In the genomic region with DNA sequence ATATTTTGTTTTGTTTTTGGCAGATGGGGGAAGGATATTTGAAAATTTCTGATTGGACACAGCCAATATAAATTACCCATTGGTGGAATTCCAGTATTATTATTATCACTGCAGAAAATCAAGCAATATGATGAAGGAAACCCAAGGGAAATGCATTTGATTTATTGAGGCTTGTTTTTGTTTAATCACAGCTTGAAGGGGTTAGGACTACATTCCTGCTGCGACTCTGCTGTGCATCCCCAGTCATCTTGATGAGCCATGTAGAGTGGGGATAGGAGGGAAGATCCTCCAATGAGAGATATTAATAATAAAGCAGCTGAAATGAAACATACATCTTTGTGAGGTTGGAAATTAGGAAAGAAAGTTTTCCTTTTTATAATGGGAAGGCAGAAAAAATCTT, we compare ENCODE assay signal across 33 cellular contexts.
"Had no signal": no experiment of that assay in that cellular context is flagged by ENCODE, and none has a peak within 500 bp of the region (broad histone marks: within the 10 kb centered on the region; RNA-seq: fewer than 3 reads in every experiment).

No MANE protein-coding gene starts in this region.

- H3K36me3 ChIP-seq: brain microvascular endothelial cell, esophagus muscularis mucosa, gastroesophageal sphincter, heart right ventricle, WERI-Rb-1 had no signal

- H3K9me3 ChIP-seq: esophagus muscularis mucosa, gastroesophageal sphincter, heart right ventricle had no signal

- H3K4me3 ChIP-seq: coronary artery, dorsolateral prefrontal cortex, esophagus muscularis mucosa, gastroesophageal sphincter, heart right ventricle had no signal

- H3K27me3 ChIP-seq: brain microvascular endothelial cell, dorsolateral prefrontal cortex, esophagus muscularis mucosa, gastroesophageal sphincter, heart right ventricle had no signal

- DNase-seq: activated B cell treated with CpG ODN at 0.5 μM for 24 hours; activated CD4-positive, alpha-beta T cell treated with anti-CD3 and anti-CD28 coated beads for 48 hours; activated CD4-positive, alpha-beta T cell treated with anti-CD3 and anti-CD28 coated beads, Interleukin-2, amount 50 U/mL, for 1 hour; activated CD4-positive, alpha-beta T cell treated with anti-CD3 and anti-CD28 coated beads, Interleukin-2, amount 50 U/mL, for 48 hours; activated CD8-positive, alpha-beta memory T cell treated with anti-CD3 and anti-CD28 coated beads for 24 hours; activated CD8-positive, alpha-beta T cell treated with anti-CD3 and anti-CD28 coated beads for 36 hours; activated effector memory CD4-positive, alpha-beta T cell treated with Interleukin-2 at 50 U/mL for 16 hours; activated gamma-delta T cell treated with Interleukin-2 at 50 U/mL for 16 hours; activated naive CD4-positive, alpha-beta T cell treated with anti-CD3 and anti-CD28 coated beads, Interleukin-2, amount 50 U/mL, for 16 hours; activated naive CD4-positive, alpha-beta T cell treated with Interleukin-2 at 50 U/mL for 16 hours; activated T-cell treated with anti-CD3 and anti-CD28 coated beads, Interleukin-2, amount 50 U/mL, for 4 hours; amniotic stem cell; anterior cingulate cortex; brain microvascular endothelial cell; dorsolateral prefrontal cortex; effector memory CD8-positive, alpha-beta T cell; erythroblast; foreskin melanocyte; heart right ventricle; T-helper 17 cell; T1000; WERI-Rb-1 had no signal

- H3K4me1 Mint-ChIP-seq: activated B cell treated with CpG ODN at 0.5 μM for 24 hours; activated T-helper 17 cell treated with anti-CD3 and anti-CD28 coated beads, Interleukin-2, amount 50 U/mL, for 72 hours; central memory CD8-positive, alpha-beta T cell; T-helper 17 cell had no signal

- FAIRE-seq: astrocyte, bronchial epithelial cell had no signal

- H3K27ac ChIP-seq: brain microvascular endothelial cell, coronary artery, dorsolateral prefrontal cortex, esophagus muscularis mucosa, gastroesophageal sphincter, heart right ventricle, WERI-Rb-1 had no signal

- H3K27ac Mint-ChIP-seq: activated B cell treated with CpG ODN at 0.5 μM for 24 hours; activated CD8-positive, alpha-beta T cell treated with anti-CD3 and anti-CD28 coated beads for 36 hours; activated naive CD8-positive, alpha-beta T cell; activated T-helper 17 cell treated with anti-CD3 and anti-CD28 coated beads, Interleukin-2, amount 50 U/mL, for 72 hours; dendritic cell treated with granulocyte-macrophage colony-stimulating factor and Interleukin-4, amounts not matched to agents 40 ng/mL and 50 ng/mL, for 4 days; effector memory CD8-positive, alpha-beta T cell; T-helper 17 cell; T-helper 2 cell treated with Interferon-gamma antibody and Interleukin-4, amounts not matched to agents 5 μg/mL and 100 μg/mL, for 36 hours had no signal

- H3K36me3 Mint-ChIP-seq: activated naive CD8-positive, alpha-beta T cell had no signal

- H3K9me3 Mint-ChIP-seq: activated B cell treated with CpG ODN at 0.5 μM for 24 hours; activated CD8-positive, alpha-beta T cell treated with anti-CD3 and anti-CD28 coated beads for 36 hours; activated T-cell treated with anti-CD3 and anti-CD28 coated beads, Interleukin-2, amount 50 U/mL, for 4 hours; activated T-helper 17 cell treated with anti-CD3 and anti-CD28 coated beads, Interleukin-2, amount 50 U/mL, for 72 hours; central memory CD8-positive, alpha-beta T cell; dendritic cell treated with granulocyte-macrophage colony-stimulating factor and Interleukin-4, amounts not matched to agents 40 ng/mL and 50 ng/mL, for 4 days; effector memory CD8-positive, alpha-beta T cell; T-helper 2 cell treated with Interferon-gamma antibody and Interleukin-4, amounts not matched to agents 5 μg/mL and 100 μg/mL, for 36 hours had no signal

- ATAC-seq: activated CD4-positive, CD25-positive, alpha-beta regulatory T cell treated with anti-CD3 and anti-CD28 coated beads, Interleukin-2, amount 50 U/mL, for 24 hours; activated CD8-positive, alpha-beta T cell treated with anti-CD3 and anti-CD28 coated beads for 36 hours; activated T-cell treated with anti-CD3 and anti-CD28 coated beads, Interleukin-2, amount 50 U/mL, for 4 hours; activated T-helper 17 cell treated with anti-CD3 and anti-CD28 coated beads, Interleukin-2, amount 50 U/mL, for 72 hours; effector memory CD8-positive, alpha-beta T cell; gastroesophageal sphincter; heart right ventricle; T-helper 17 cell had no signal

- H3K4me3 Mint-ChIP-seq: activated B cell treated with CpG ODN at 0.5 μM for 24 hours; activated CD8-positive, alpha-beta T cell treated with anti-CD3 and anti-CD28 coated beads for 36 hours; activated naive CD8-positive, alpha-beta T cell; activated T-cell treated with anti-CD3 and anti-CD28 coated beads, Interleukin-2, amount 50 U/mL, for 4 hours; activated T-helper 17 cell treated with anti-CD3 and anti-CD28 coated beads, Interleukin-2, amount 50 U/mL, for 72 hours; central memory CD8-positive, alpha-beta T cell; dendritic cell treated with granulocyte-macrophage colony-stimulating factor and Interleukin-4, amounts not matched to agents 40 ng/mL and 50 ng/mL, for 4 days; effector memory CD8-positive, alpha-beta T cell; T-helper 17 cell; T-helper 2 cell treated with Interferon-gamma antibody and Interleukin-4, amounts not matched to agents 5 μg/mL and 100 μg/mL, for 36 hours had no signal
